In the genomic region with DNA sequence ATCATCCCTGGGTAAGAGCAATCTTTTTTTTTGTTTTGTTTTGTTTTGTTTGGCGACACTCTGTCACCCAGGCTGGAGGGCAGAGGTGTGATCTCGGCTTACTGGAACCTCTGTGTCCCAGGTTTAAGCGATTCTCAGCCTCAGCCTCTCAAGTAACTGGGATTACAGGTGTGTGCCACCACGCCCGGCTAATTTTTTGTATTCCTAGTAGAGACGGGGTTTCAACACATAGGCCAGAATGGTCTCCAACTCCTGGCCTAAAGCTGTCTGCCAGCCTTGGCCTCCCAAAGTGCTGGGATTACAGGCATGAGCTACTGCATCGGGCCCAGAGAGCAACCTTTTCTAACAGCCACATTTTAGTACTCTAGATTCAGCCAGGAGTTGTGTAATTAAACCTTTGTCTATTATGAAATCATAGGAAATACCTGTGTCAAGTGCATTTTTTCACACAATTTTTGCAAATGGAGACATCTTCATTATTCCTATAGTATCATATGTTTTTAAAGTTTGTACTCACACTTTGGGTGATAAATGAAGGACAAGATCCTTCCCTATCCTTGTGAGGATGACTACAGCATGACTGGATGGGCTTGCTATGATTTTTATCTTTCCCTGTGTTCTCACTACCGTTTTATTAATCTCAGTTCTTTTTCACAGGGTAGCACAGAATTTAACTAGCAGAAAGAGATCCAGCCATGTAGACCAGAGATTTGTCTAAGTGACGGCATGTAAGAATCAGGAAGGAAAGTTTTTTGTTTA, we compare ENCODE assay signal across 8 cellular contexts.
A peak's percentile ranks its signal among the peaks of the same experiment; 100 is the strongest.
DNase-seq lines count a peak whose midpoint lies in the region; ATAC-seq, FAIRE-seq and TF ChIP-seq lines count a peak whose summit lies in the region.

No MANE protein-coding gene starts in this region.

- POLR2A ChIA-PET in Caco-2 (lab: Charles Lee) = interaction anchor here (1.2 to 9.8 kb wide), 4 partner anchors 15 to 64 kb away, joined by 3 to 325 read pairs (median 15); a partner anchor contains a TSS

- 0 out of 2 replicates have a peak, but pooled peaks cover 4% of the 10 kb centered on the region for H3K4me1 ChIP-seq in Caco-2

- no TSS peak for BruUV-seq in Caco-2 (replicated peaks; lab: Mats Ljungman, UMichigan)

- peak overlapping the region; percentile 99 for H3K27ac Mint-ChIP-seq in Caco-2 (ENCODE audit: unreplicated experiment)
- peak overlapping the region; percentile 74 to 99 (median 96) for H3K27ac Mint-ChIP-seq in naive B cell

- CTCF ChIA-PET in Caco-2 (lab: Charles Lee) = no interaction called here

- H3K4me3 ChIP-seq in Caco-2 (ENCODE audit: low read depth, low read length) (peak overlapping the region; percentile 53), bronchial epithelial cell (ENCODE audit: low read depth, low read length) (peak overlapping the region; percentile 49)

- H3K27me3 Mint-ChIP-seq in Caco-2 (ENCODE audit: insufficient read depth, unreplicated experiment) (peaks cover 7% of the 10 kb centered on the region), naive B cell (no peaks in the 10 kb centered on the region)

- H3K36me3 Mint-ChIP-seq in Caco-2 (ENCODE audit: insufficient read depth, unreplicated experiment) (peaks cover 70% of the 10 kb centered on the region), naive B cell (peaks cover 0 to 15% of the 10 kb centered on the region in 2 donors)

- FAIRE-seq in bronchial epithelial cell (lab: Jason Lieb, UNC) = no peak

- intact Hi-C loops in Caco-2 (cut with micrococcal nuclease; ENCODE audit: unreplicated experiment) = loop anchor here (10.0 kb wide), 2 partner anchors 1555 to 1805 kb away; a partner anchor contains a TSS

- peak overlapping the region; percentile 95 for H3K4me3 Mint-ChIP-seq in Caco-2 (ENCODE audit: unreplicated experiment)
- peak overlapping the region; percentile 84 to 98 (median 96) for H3K4me3 Mint-ChIP-seq in naive B cell

- ATAC-seq in naive B cell (ENCODE audit: low read depth in 2 of 2) (no peak), HG03139 (IDR thresholded peaks at IDR 0.05; ENCODE audit: unreplicated experiment) (no peak), GM19455 (IDR thresholded peaks at IDR 0.05; ENCODE audit: unreplicated experiment) (no peak), HG02852 (IDR thresholded peaks at IDR 0.05; ENCODE audit: unreplicated experiment) (no peak), GM21619 (IDR thresholded peaks at IDR 0.05; ENCODE audit: unreplicated experiment) (no peak)

- H3K9me3 Mint-ChIP-seq in Caco-2 (ENCODE audit: unreplicated experiment) (no peaks in the 10 kb centered on the region), naive B cell (peaks cover 0 to 20% (median 4%) of the 10 kb centered on the region in 7 donors)

- no peaks in the 10 kb centered on the region for H3K9me3 ChIP-seq in Caco-2

- TF ChIP-seq CTCF in Caco-2 (IDR thresholded peaks at IDR 0.05; ENCODE audit: insufficient read depth in 1 of 2, low read depth in 1 of 2, low read length in 1 of 2, severe bottlenecking in 1 of 2, unreplicated experiment in 1 of 2) (no peak), bronchial epithelial cell (IDR thresholded peaks at IDR 0.05; ENCODE audit: insufficient read depth, low read length, severe bottlenecking) (no peak)

- H3K27me3 ChIP-seq in Caco-2 (replicated peaks; ENCODE audit: control insufficient read depth, insufficient read depth, low read length) (no peaks in the 10 kb centered on the region), bronchial epithelial cell (ENCODE audit: control insufficient read depth, insufficient read depth, low read length) (no peaks in the 10 kb centered on the region)

- H3K4me1 Mint-ChIP-seq in Caco-2 (ENCODE audit: low read depth, unreplicated experiment) (peaks cover 15% of the 10 kb centered on the region), naive B cell (peaks cover 30 to 50% (median 32%) of the 10 kb centered on the region in 3 donors)

- no peak for DNase-seq in Caco-2
- peak; percentile 28 for DNase-seq in NCI-H69 (lab: John Stamatoyannopoulos, UW)
- peak; percentile 18 for DNase-seq in bronchial epithelial cell (ENCODE audit: low read depth)
- no peak for DNase-seq in naive B cell

- H3K36me3 ChIP-seq in Caco-2 (ENCODE audit: control insufficient read depth, insufficient read depth, low read length) (no peaks in the 10 kb centered on the region; the same call in 1 of the 2 replicates), bronchial epithelial cell (ENCODE audit: control insufficient read depth, insufficient read depth, low read length) (no peaks in the 10 kb centered on the region)

Comparison
In these comparisons a context has a peak if more than half of its experiments do, and no peak if none do; other contexts are left out.
1. DNase-seq: peak in NCI-H69 (single experiment) and bronchial epithelial cell (single experiment); none in Caco-2 (0 of 2) and naive B cell (single experiment).